13 cellular contexts compared by ENCODE assay signal in the genomic region with DNA sequence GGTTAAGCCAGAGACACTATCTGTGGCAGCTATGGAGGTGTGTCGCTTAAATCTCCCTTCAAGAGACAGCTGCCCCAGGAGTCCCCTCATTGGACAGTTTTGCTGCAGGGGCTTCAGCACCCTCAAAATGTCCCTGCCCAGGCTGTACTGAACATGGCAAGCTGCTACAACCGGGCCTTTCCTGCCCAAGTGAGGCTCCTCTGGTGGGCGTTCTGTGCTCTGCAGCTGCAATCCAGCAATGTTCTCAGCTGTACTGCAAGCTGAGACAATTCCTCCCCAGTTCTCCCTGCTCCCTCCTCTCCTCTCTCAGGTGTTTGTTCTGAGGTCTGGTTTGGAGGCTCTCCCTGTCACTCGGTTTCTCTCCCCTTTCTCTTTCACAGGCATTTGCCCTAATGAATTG.
DNase-seq lines count a peak whose midpoint lies in the region; ATAC-seq and TF ChIP-seq lines count a peak whose summit lies in the region.
"Had no signal": no experiment of that assay in that cellular context is flagged by ENCODE, and none has a peak within 500 bp of the region (broad histone marks: within the 10 kb centered on the region; RNA-seq: fewer than 3 reads in every experiment).

No MANE protein-coding gene starts in this region.

- in situ Hi-C loops in mammary epithelial cell (cut with MboI; ENCODE audit: low sequenced_read_pairs in 2 of 2): no loop called here

- ATAC-seq in HG03159 (IDR thresholded peaks at IDR 0.05; ENCODE audit: unreplicated experiment) (peak; percentile 47), mucosa of descending colon (peak; percentile 62), GM21381 (IDR thresholded peaks at IDR 0.05; ENCODE audit: unreplicated experiment) (no peak)

- H3K9me3 ChIP-seq in mammary epithelial cell (replicated peaks; ENCODE audit: insufficient read depth, low read length) (no peaks in the 10 kb centered on the region), mucosa of descending colon (no peaks in the 10 kb centered on the region), Peyer's patch (no peaks in the 10 kb centered on the region)
- H3K9me3 ChIP-seq: esophagus squamous epithelium had no signal

- H3K9ac ChIP-seq in mammary epithelial cell (ENCODE audit: insufficient read depth, low read length): no peak overlapping the region

- dilution Hi-C loops in mammary epithelial cell (cut with HindIII; ENCODE audit: low sequenced_read_pairs): no loop called here

- H3K4me2 ChIP-seq in mammary epithelial cell (ENCODE audit: insufficient read depth, low read depth, low read length): no peak overlapping the region

- no peaks in the 10 kb centered on the region for H3K4me1 ChIP-seq in mammary epithelial cell (ENCODE audit: insufficient read depth, low read length)
- H3K4me1 ChIP-seq in mucosa of descending colon (ENCODE audit: low read depth): peaks cover 12% of the 10 kb centered on the region
- H3K4me1 ChIP-seq in Peyer's patch: no peaks in the 10 kb centered on the region

- CTCF ChIA-PET in mammary epithelial cell (lab: Charles Lee; ENCODE audit: low non-redundant PET): no interaction called here

- BruUV-seq in mammary epithelial cell (replicated peaks; lab: Mats Ljungman, UMichigan): no TSS peak

- DNase-seq in DMS53 (lab: John Stamatoyannopoulos, UW) (peak; percentile 31), DMS53 treated with DMSO at 0.1 percent for 48 hours (lab: John Stamatoyannopoulos, UW; ENCODE audit: unreplicated experiment) (no peak), mammary epithelial cell (no peak), mucosa of descending colon (no peak), Peyer's patch (no peak), NCI-H774 (lab: John Stamatoyannopoulos, UW) (no peak)
- DNase-seq: activated naive CD8-positive, alpha-beta T cell treated with anti-CD3 and anti-CD28 coated beads, Interleukin-2, amount 10 ng/mL, durations not matched to agents 7 days and 5 days; esophagus squamous epithelium; GOT3; stimulated activated CD4-positive, alpha-beta T cell treated with anti-CD3 and anti-CD28 coated beads, Interleukin-2, amount 100 ng/mL, for 48 hours; trophoblast cell had no signal

- H4K20me1 ChIP-seq in mammary epithelial cell (ENCODE audit: insufficient read depth, low read length): no peaks in the 10 kb centered on the region

- H2AFZ ChIP-seq in mammary epithelial cell (ENCODE audit: low read depth, low read length): no peak overlapping the region

- no peak for TF ChIP-seq POLR2A in Peyer's patch (IDR thresholded peaks at IDR 0.05)

- intact Hi-C loops in mammary epithelial cell (cut with micrococcal nuclease) (no loop called here), mucosa of descending colon (cut with DNase I, micrococcal nuclease) (no loop called here)

- H3K27ac ChIP-seq in mammary epithelial cell (ENCODE audit: insufficient read depth, low read depth, low read length) (no peak overlapping the region), Peyer's patch (no peak overlapping the region)
- H3K27ac ChIP-seq: esophagus squamous epithelium had no signal

- H3K36me3 ChIP-seq in mammary epithelial cell (ENCODE audit: insufficient read depth, low read length) (no peaks in the 10 kb centered on the region), mucosa of descending colon (ENCODE audit: low read depth) (no peaks in the 10 kb centered on the region), Peyer's patch (no peaks in the 10 kb centered on the region)
- H3K36me3 ChIP-seq: esophagus squamous epithelium had no signal

- H3K4me3 ChIP-seq in mammary epithelial cell (replicated peaks in 1 of 3; ENCODE audit: insufficient read depth in 1 of 3, low read depth in 2 of 3, low read length in 3 of 3) (no peak overlapping the region), mucosa of descending colon (no peak overlapping the region), Peyer's patch (no peak overlapping the region)
- H3K4me3 ChIP-seq: esophagus squamous epithelium had no signal

- H3K79me2 ChIP-seq in mammary epithelial cell (ENCODE audit: insufficient read depth, low read length): no peaks in the 10 kb centered on the region

- 72% methylated on average over 3 of the region's 4 CpGs for WGBS in mammary epithelial cell (ENCODE audit: low coverage, missing lambda C conversion rate)

- TF ChIP-seq CTCF in mammary epithelial cell (conservative IDR thresholded peaks at IDR 0.05 in 1 of 2, IDR thresholded peaks at IDR 0.05 in 1 of 2; ENCODE audit: extremely low read depth in 1 of 2, insufficient read depth in 1 of 2, low read depth in 1 of 2, low read length in 2 of 2): peak; percentile 38 to 40
- no peak for TF ChIP-seq CTCF in mucosa of descending colon (IDR thresholded peaks at IDR 0.05)
- peak in 3 of 6 experiments; percentile 18 to 33 (median 28) for TF ChIP-seq CTCF in Peyer's patch (IDR thresholded peaks at IDR 0.05)

- H3K27me3 ChIP-seq in mammary epithelial cell (ENCODE audit: insufficient read depth, low read length): no peaks in the 10 kb centered on the region
- H3K27me3 ChIP-seq in Peyer's patch: no peaks in the 10 kb centered on the region
- H3K27me3 ChIP-seq: esophagus squamous epithelium had no signal
